Comparison of ENCODE assay signal across 1 cellular context in genomic region chr6:16103708-16104107, GRCh38.
TF ChIP-seq lines count a peak whose summit lies in the region.

No MANE protein-coding gene starts in this region.

TF ChIP-seq in GM23338, 12 proteins besides CTCF, POLR2A, EP300 and RAD21 (continued from another document):
- TF ChIP-seq, protein P1, sequence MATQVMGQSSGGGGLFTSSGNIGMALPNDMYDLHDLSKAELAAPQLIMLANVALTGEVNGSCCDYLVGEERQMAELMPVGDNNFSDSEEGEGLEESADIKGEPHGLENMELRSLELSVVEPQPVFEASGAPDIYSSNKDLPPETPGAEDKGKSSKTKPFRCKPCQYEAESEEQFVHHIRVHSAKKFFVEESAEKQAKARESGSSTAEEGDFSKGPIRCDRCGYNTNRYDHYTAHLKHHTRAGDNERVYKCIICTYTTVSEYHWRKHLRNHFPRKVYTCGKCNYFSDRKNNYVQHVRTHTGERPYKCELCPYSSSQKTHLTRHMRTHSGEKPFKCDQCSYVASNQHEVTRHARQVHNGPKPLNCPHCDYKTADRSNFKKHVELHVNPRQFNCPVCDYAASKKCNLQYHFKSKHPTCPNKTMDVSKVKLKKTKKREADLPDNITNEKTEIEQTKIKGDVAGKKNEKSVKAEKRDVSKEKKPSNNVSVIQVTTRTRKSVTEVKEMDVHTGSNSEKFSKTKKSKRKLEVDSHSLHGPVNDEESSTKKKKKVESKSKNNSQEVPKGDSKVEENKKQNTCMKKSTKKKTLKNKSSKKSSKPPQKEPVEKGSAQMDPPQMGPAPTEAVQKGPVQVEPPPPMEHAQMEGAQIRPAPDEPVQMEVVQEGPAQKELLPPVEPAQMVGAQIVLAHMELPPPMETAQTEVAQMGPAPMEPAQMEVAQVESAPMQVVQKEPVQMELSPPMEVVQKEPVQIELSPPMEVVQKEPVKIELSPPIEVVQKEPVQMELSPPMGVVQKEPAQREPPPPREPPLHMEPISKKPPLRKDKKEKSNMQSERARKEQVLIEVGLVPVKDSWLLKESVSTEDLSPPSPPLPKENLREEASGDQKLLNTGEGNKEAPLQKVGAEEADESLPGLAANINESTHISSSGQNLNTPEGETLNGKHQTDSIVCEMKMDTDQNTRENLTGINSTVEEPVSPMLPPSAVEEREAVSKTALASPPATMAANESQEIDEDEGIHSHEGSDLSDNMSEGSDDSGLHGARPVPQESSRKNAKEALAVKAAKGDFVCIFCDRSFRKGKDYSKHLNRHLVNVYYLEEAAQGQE (IDR thresholded peaks at IDR 0.05; ENCODE audit: unreplicated experiment) = no peak
- TF ChIP-seq POLR2AphosphoS5 (IDR thresholded peaks at IDR 0.05; ENCODE audit: low read depth) (no peak), NANOG (IDR thresholded peaks at IDR 0.05; ENCODE audit: borderline replicate concordance) (no peak), ZNF331 (CRISPR knock-in tag; IDR thresholded peaks at IDR 0.05; ENCODE audit: low read depth) (no peak)
TF ChIP-seq in GM23338: peak in this region for 0.
